ENCODE assay signal across 26 cellular contexts in the genomic region with DNA sequence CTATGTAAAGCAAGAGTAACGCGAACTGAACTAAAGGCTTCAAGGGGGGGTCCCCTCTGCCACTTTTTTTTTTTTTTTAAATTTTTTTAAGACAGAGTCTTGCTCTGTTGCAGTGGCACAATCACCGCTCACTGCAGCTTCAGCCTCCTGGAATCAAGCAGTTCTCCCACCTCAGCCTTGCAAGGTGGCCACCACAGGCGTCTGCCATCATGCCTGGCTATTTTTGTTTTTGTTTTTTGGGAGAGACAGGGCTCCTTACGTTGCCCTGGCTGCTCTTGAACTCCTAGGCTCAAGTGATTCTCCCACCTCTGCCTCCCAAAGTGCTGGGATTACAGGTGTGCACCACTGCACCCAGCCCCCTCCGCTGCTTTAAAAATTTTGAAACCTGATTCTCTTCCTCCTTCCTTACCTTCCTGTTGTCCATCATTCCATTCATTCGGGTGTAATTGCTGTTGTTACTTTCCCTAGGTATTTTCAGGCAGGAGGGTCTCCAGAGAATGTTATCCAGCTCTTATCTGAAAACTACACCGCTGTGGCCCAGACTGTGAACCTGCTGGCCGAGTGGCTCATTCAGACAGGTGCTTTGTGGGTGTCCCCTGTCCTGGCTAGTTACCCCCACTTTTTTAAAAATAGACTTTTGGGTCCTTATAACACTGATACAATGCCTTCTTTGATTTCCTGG. TPM values are rescaled to one million over a fixed set of nuclear protein-coding genes. Genes with fewer than 3 reads are reported as not detected.
DNase-seq lines count a peak whose midpoint lies in the region; ATAC-seq and TF ChIP-seq lines count a peak whose summit lies in the region.
"Had no signal": no experiment of that assay in that cellular context is flagged by ENCODE, and none has a peak within 500 bp of the region (broad histone marks: within the 10 kb centered on the region; RNA-seq: fewer than 3 reads in every experiment).

No MANE protein-coding gene starts in this region.

- H3K4me1 Mint-ChIP-seq in activated naive CD8-positive, alpha-beta T cell (ENCODE audit: low read depth): peaks cover 38% of the 10 kb centered on the region
- peaks cover 37% of the 10 kb centered on the region for H3K4me1 Mint-ChIP-seq in activated naive CD8-positive, alpha-beta T cell treated with anti-CD3 and anti-CD28 coated beads, Interleukin-2, amount 50 U/mL, for 24 hours
- peaks cover 37% of the 10 kb centered on the region for H3K4me1 Mint-ChIP-seq in activated T-helper 2 cell treated with anti-CD3 and anti-CD28 coated beads, Interferon-gamma antibody, Interleukin-2, Interleukin-4, amounts not matched to agents 10 μg/mL and 5 μg/mL and 100 μg/mL, durations not matched to agents 14 hours and 24 hours and 36 hours (ENCODE audit: low read depth)
- H3K4me1 Mint-ChIP-seq in naive thymus-derived CD8-positive, alpha-beta T cell: peaks cover 25 to 42% (median 32%) of the 10 kb centered on the region in 4 donors
- peaks cover 35% of the 10 kb centered on the region for H3K4me1 Mint-ChIP-seq in type B pancreatic cell (ENCODE audit: unreplicated experiment)

- intact Hi-C loops in activated T-helper 2 cell treated with anti-CD3 and anti-CD28 coated beads, Interferon-gamma antibody, Interleukin-2, Interleukin-4, amounts not matched to agents 10 μg/mL and 5 μg/mL and 100 μg/mL, durations not matched to agents 14 hours and 24 hours and 36 hours (cut with micrococcal nuclease): loop anchor here (2.0 to 10.0 kb wide), 2 partner anchors 18 to 332 kb away; partner anchors contain the start of gene STX16

- H3K27me3 Mint-ChIP-seq in activated naive CD8-positive, alpha-beta T cell: no peaks in the 10 kb centered on the region
- no peaks in the 10 kb centered on the region for H3K27me3 Mint-ChIP-seq in activated naive CD8-positive, alpha-beta T cell treated with anti-CD3 and anti-CD28 coated beads, Interleukin-2, amount 50 U/mL, for 24 hours
- no peaks in the 10 kb centered on the region for H3K27me3 Mint-ChIP-seq in activated T-helper 2 cell treated with anti-CD3 and anti-CD28 coated beads, Interferon-gamma antibody, Interleukin-2, Interleukin-4, amounts not matched to agents 10 μg/mL and 5 μg/mL and 100 μg/mL, durations not matched to agents 14 hours and 24 hours and 36 hours (ENCODE audit: low read depth)
- H3K27me3 Mint-ChIP-seq in naive thymus-derived CD8-positive, alpha-beta T cell: peaks cover 0 to 1% (median 0%) of the 10 kb centered on the region in 5 donors
- H3K27me3 Mint-ChIP-seq in type B pancreatic cell: no peaks in the 10 kb centered on the region

- TF ChIP-seq CTCF in type B pancreatic cell (conservative IDR thresholded peaks at IDR 0.05): no peak
- TF ChIP-seq CTCF in brain microvascular endothelial cell (IDR thresholded peaks at IDR 0.05; ENCODE audit: low read depth, low read length, missing control alignments): no peak

- ATAC-seq in activated naive CD8-positive, alpha-beta T cell treated with anti-CD3 and anti-CD28 coated beads, Interleukin-2, amount 50 U/mL, for 24 hours: no peak
- no peak for ATAC-seq in naive thymus-derived CD8-positive, alpha-beta T cell
- ATAC-seq: mucosa of descending colon had no signal

- no peaks in the 10 kb centered on the region for H3K27me3 ChIP-seq in brain microvascular endothelial cell (replicated peaks)
- H3K27me3 ChIP-seq: pancreas, right atrium auricular region had no signal

- no peak overlapping the region for H3K4me3 ChIP-seq in brain microvascular endothelial cell (ENCODE audit: low read depth, low read length)
- H3K4me3 ChIP-seq: mucosa of descending colon, pancreas, right atrium auricular region had no signal

- peaks cover 9% of the 10 kb centered on the region for H3K36me3 Mint-ChIP-seq in activated naive CD8-positive, alpha-beta T cell
- H3K36me3 Mint-ChIP-seq in activated naive CD8-positive, alpha-beta T cell treated with anti-CD3 and anti-CD28 coated beads, Interleukin-2, amount 50 U/mL, for 24 hours (ENCODE audit: low read depth): peaks cover 59% of the 10 kb centered on the region
- H3K36me3 Mint-ChIP-seq in activated T-helper 2 cell treated with anti-CD3 and anti-CD28 coated beads, Interferon-gamma antibody, Interleukin-2, Interleukin-4, amounts not matched to agents 10 μg/mL and 5 μg/mL and 100 μg/mL, durations not matched to agents 14 hours and 24 hours and 36 hours (ENCODE audit: low read depth): peaks cover 72% of the 10 kb centered on the region
- H3K36me3 Mint-ChIP-seq in naive thymus-derived CD8-positive, alpha-beta T cell: peaks cover 0 to 57% (median 13%) of the 10 kb centered on the region in 3 donors
- H3K36me3 Mint-ChIP-seq in type B pancreatic cell: peaks cover 55% of the 10 kb centered on the region

- no peaks in the 10 kb centered on the region for H3K9me3 Mint-ChIP-seq in activated naive CD8-positive, alpha-beta T cell (ENCODE audit: low read depth)
- no peaks in the 10 kb centered on the region for H3K9me3 Mint-ChIP-seq in activated naive CD8-positive, alpha-beta T cell treated with anti-CD3 and anti-CD28 coated beads, Interleukin-2, amount 50 U/mL, for 24 hours
- H3K9me3 Mint-ChIP-seq in activated T-helper 2 cell treated with anti-CD3 and anti-CD28 coated beads, Interferon-gamma antibody, Interleukin-2, Interleukin-4, amounts not matched to agents 10 μg/mL and 5 μg/mL and 100 μg/mL, durations not matched to agents 14 hours and 24 hours and 36 hours: no peaks in the 10 kb centered on the region
- no peaks in the 10 kb centered on the region for H3K9me3 Mint-ChIP-seq in naive thymus-derived CD8-positive, alpha-beta T cell
- no peaks in the 10 kb centered on the region for H3K9me3 Mint-ChIP-seq in type B pancreatic cell
- H3K9me3 Mint-ChIP-seq: neural crest cell had no signal

- peaks cover 46% of the 10 kb centered on the region for H3K36me3 ChIP-seq in brain microvascular endothelial cell (replicated peaks)

- in situ Hi-C loops in brain microvascular endothelial cell (cut with HindIII; ENCODE audit: low pct_ligation_motif_present, low sequenced_read_pairs): no loop called here

- H3K27ac ChIP-seq in brain microvascular endothelial cell: no peak overlapping the region
- H3K27ac ChIP-seq: pancreas had no signal

- no peak overlapping the region for H3K4me3 Mint-ChIP-seq in activated naive CD8-positive, alpha-beta T cell
- H3K4me3 Mint-ChIP-seq in activated naive CD8-positive, alpha-beta T cell treated with anti-CD3 and anti-CD28 coated beads, Interleukin-2, amount 50 U/mL, for 24 hours: no peak overlapping the region
- H3K4me3 Mint-ChIP-seq in activated T-helper 2 cell treated with anti-CD3 and anti-CD28 coated beads, Interferon-gamma antibody, Interleukin-2, Interleukin-4, amounts not matched to agents 10 μg/mL and 5 μg/mL and 100 μg/mL, durations not matched to agents 14 hours and 24 hours and 36 hours (ENCODE audit: low read depth): no peak overlapping the region
- H3K4me3 Mint-ChIP-seq in naive thymus-derived CD8-positive, alpha-beta T cell: no peak overlapping the region
- H3K4me3 Mint-ChIP-seq in type B pancreatic cell: no peak overlapping the region
- H3K4me3 Mint-ChIP-seq: neural crest cell had no signal

- POLR2A ChIA-PET in naive thymus-derived CD8-positive, alpha-beta T cell (lab: Charles Lee): no interaction called here

- H3K27ac Mint-ChIP-seq in activated naive CD8-positive, alpha-beta T cell: peak overlapping the region; percentile 16
- no peak overlapping the region for H3K27ac Mint-ChIP-seq in activated naive CD8-positive, alpha-beta T cell treated with anti-CD3 and anti-CD28 coated beads, Interleukin-2, amount 50 U/mL, for 24 hours
- H3K27ac Mint-ChIP-seq in activated T-helper 2 cell treated with anti-CD3 and anti-CD28 coated beads, Interferon-gamma antibody, Interleukin-2, Interleukin-4, amounts not matched to agents 10 μg/mL and 5 μg/mL and 100 μg/mL, durations not matched to agents 14 hours and 24 hours and 36 hours: peak overlapping the region; percentile 50
- H3K27ac Mint-ChIP-seq in naive thymus-derived CD8-positive, alpha-beta T cell: peak overlapping the region in 6 of 10 donors; percentile 8 to 72 (median 32)
- no peak overlapping the region for H3K27ac Mint-ChIP-seq in type B pancreatic cell

- DNase-seq in activated naive CD8-positive, alpha-beta T cell treated with anti-CD3 and anti-CD28 coated beads, Interleukin-2, amount 50 U/mL, for 24 hours: no peak
- DNase-seq in activated T-helper 2 cell treated with anti-CD3 and anti-CD28 coated beads, Interferon-gamma antibody, Interleukin-2, Interleukin-4, amounts not matched to agents 10 μg/mL and 5 μg/mL and 100 μg/mL, durations not matched to agents 14 hours and 24 hours and 36 hours (ENCODE audit: low spot score): no peak
- DNase-seq in naive thymus-derived CD8-positive, alpha-beta T cell: no peak
- peak; percentile 42 for DNase-seq in type B pancreatic cell (ENCODE audit: extremely low spot score, unreplicated experiment)
- DNase-seq in NAMALWA (ENCODE audit: low spot score): no peak
- DNase-seq in brain microvascular endothelial cell: no peak
- DNase-seq in GOT3 (lab: John Stamatoyannopoulos, UW): no peak
- DNase-seq: ACHN, activated gamma-delta T cell treated with Interleukin-2 at 50 U/mL for 16 hours, amniotic stem cell, Calu3, DND-41, HCEC 1CT, mucosa of descending colon, NCI-H1105 treated with DMSO at 0.1 percent for 48 hours, NCI-H2029 treated with DMSO at 0.1 percent for 48 hours, NCI-H345, NCI-H774, RPMI8226 had no signal

RNA-seq across cellular contexts. Expression of gene NELFCD, which starts 5.4 kb away (rescaled TPM):
- total RNA-seq in activated T-helper 2 cell treated with anti-CD3 and anti-CD28 coated beads, Interferon-gamma antibody, Interleukin-2, Interleukin-4, amounts not matched to agents 10 μg/mL and 5 μg/mL and 100 μg/mL, durations not matched to agents 14 hours and 24 hours and 36 hours: 111 and 113 TPM in 2 replicates
- total RNA-seq in naive thymus-derived CD8-positive, alpha-beta T cell: 100 to 1,000 TPM in 1 of 2 experiments, 10 to 100 TPM in 1; 92.4 to 101 TPM
- polyA plus RNA-seq in naive thymus-derived CD8-positive, alpha-beta T cell: 10 to 100 TPM; 63.6 to 76.5 (median 74.0) TPM
- total RNA-seq in type B pancreatic cell (ENCODE audit: low replicate concordance): 73.0 and 110 TPM in 2 replicates

RNA-seq across cellular contexts. Expression of gene CTSZ, which starts 20.6 kb away (rescaled TPM):
- total RNA-seq in activated T-helper 2 cell treated with anti-CD3 and anti-CD28 coated beads, Interferon-gamma antibody, Interleukin-2, Interleukin-4, amounts not matched to agents 10 μg/mL and 5 μg/mL and 100 μg/mL, durations not matched to agents 14 hours and 24 hours and 36 hours: 62.0 and 66.1 TPM in 2 replicates
- 10 to 100 TPM; 15.8 to 19.1 TPM for total RNA-seq in naive thymus-derived CD8-positive, alpha-beta T cell
- 1 to 10 TPM in 2 of 3 donors, under 1 TPM in 1; 0.60 to 2.9 (median 1.0) TPM for polyA plus RNA-seq in naive thymus-derived CD8-positive, alpha-beta T cell
- 71.9 and 75.9 TPM in 2 replicates for total RNA-seq in type B pancreatic cell (ENCODE audit: low replicate concordance)

RNA-seq across cellular contexts. Expression of gene TUBB1, which starts 32.8 kb away (rescaled TPM):
- not detected in 2 replicates for total RNA-seq in activated T-helper 2 cell treated with anti-CD3 and anti-CD28 coated beads, Interferon-gamma antibody, Interleukin-2, Interleukin-4, amounts not matched to agents 10 μg/mL and 5 μg/mL and 100 μg/mL, durations not matched to agents 14 hours and 24 hours and 36 hours
- total RNA-seq in naive thymus-derived CD8-positive, alpha-beta T cell: not detected
- under 1 TPM in 1 of 3 donors, not detected in 2; 0.05 TPM for polyA plus RNA-seq in naive thymus-derived CD8-positive, alpha-beta T cell
- 0.46 and 0.52 TPM in 2 replicates for total RNA-seq in type B pancreatic cell (ENCODE audit: low replicate concordance)
- total RNA-seq: Calu3; epithelial cell of proximal tubule; mucosa of descending colon; neural crest cell; SK-MEL-5; T-helper 1 cell treated with Interleukin-12 subunit alpha and Interleukin-12 subunit beta and Interleukin-4 antibody, amounts not matched to agents 30 ng/mL and 1 ng/mL, for 36 hours had no signal

RNA-seq across cellular contexts. Expression of gene ATP5F1E, which starts 45.7 kb away (rescaled TPM):
- total RNA-seq in activated T-helper 2 cell treated with anti-CD3 and anti-CD28 coated beads, Interferon-gamma antibody, Interleukin-2, Interleukin-4, amounts not matched to agents 10 μg/mL and 5 μg/mL and 100 μg/mL, durations not matched to agents 14 hours and 24 hours and 36 hours: 61.2 and 66.9 TPM in 2 replicates
- 10 to 100 TPM; 78.2 to 80.3 TPM for total RNA-seq in naive thymus-derived CD8-positive, alpha-beta T cell
- 100 to 1,000 TPM in 1 of 3 donors, 10 to 100 TPM in 2; 66.9 to 118 (median 91.4) TPM for polyA plus RNA-seq in naive thymus-derived CD8-positive, alpha-beta T cell
- total RNA-seq in type B pancreatic cell (ENCODE audit: low replicate concordance): 75.6 and 81.8 TPM in 2 replicates

RNA-seq across cellular contexts. Expression of gene PRELID3B, which starts 56.2 kb away (rescaled TPM):
- total RNA-seq in activated T-helper 2 cell treated with anti-CD3 and anti-CD28 coated beads, Interferon-gamma antibody, Interleukin-2, Interleukin-4, amounts not matched to agents 10 μg/mL and 5 μg/mL and 100 μg/mL, durations not matched to agents 14 hours and 24 hours and 36 hours: 106 and 112 TPM in 2 replicates
- 10 to 100 TPM; 37.9 to 45.4 TPM for total RNA-seq in naive thymus-derived CD8-positive, alpha-beta T cell
- 10 to 100 TPM; 26.8 to 27.9 (median 26.9) TPM for polyA plus RNA-seq in naive thymus-derived CD8-positive, alpha-beta T cell
- 45.9 and 54.9 TPM in 2 replicates for total RNA-seq in type B pancreatic cell (ENCODE audit: low replicate concordance)

Comparison
In these comparisons a context has a peak if more than half of its experiments do, and no peak if none do; other contexts are left out.
1. H3K27ac Mint-ChIP-seq: peak in activated naive CD8-positive, alpha-beta T cell (single experiment), activated T-helper 2 cell treated with anti-CD3 and anti-CD28 coated beads, Interferon-gamma antibody, Interleukin-2, Interleukin-4, amounts not matched to agents 10 μg/mL and 5 μg/mL and 100 μg/mL, durations not matched to agents 14 hours and 24 hours and 36 hours (single experiment) and naive thymus-derived CD8-positive, alpha-beta T cell (6 of 10); none in activated naive CD8-positive, alpha-beta T cell treated with anti-CD3 and anti-CD28 coated beads, Interleukin-2, amount 50 U/mL, for 24 hours (single experiment) and type B pancreatic cell (single experiment).